ENCODE assay signal across 9 cellular contexts in the genomic region with DNA sequence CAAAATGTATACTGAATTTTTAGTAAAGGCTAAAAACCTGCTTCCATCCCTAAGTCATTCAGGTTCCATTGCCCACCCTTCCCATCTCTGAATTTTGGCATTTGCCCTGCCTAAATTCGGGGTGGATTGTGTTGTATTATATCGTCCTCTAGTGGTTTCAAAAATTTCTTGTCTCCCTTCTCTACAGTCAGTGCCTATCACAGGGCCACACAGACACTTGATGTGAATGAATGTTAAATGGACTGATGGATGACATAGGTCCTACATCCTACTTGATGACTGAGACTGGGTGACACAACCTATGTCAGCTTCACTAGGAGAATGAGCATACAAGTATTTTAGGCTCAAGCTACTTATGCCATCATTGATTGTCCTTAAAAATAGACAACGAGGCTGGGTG. TPM values are rescaled to one million over a fixed set of nuclear protein-coding genes. Genes with fewer than 3 reads are reported as not detected.
DNase-seq lines count a peak whose midpoint lies in the region; ATAC-seq and TF ChIP-seq lines count a peak whose summit lies in the region.
"Had no signal": no experiment of that assay in that cellular context is flagged by ENCODE, and none has a peak within 500 bp of the region (broad histone marks: within the 10 kb centered on the region; RNA-seq: fewer than 3 reads in every experiment).

No MANE protein-coding gene starts in this region.

- no peak overlapping the region for H3K27ac ChIP-seq in OCI-LY3 (ENCODE audit: low read length)

- no peak overlapping the region for H3K4me2 ChIP-seq in OCI-LY3 (ENCODE audit: low read length)

- no peaks in the 10 kb centered on the region for H3K36me3 ChIP-seq in OCI-LY3 (replicated peaks; ENCODE audit: low read depth, low read length)
- H3K36me3 ChIP-seq in MG63, result no peaks in the 10 kb centered on the region

- TF ChIP-seq CTCF in OCI-LY3 (IDR thresholded peaks at IDR 0.05; ENCODE audit: low read depth, low read length) (peak; percentile 51), epithelial cell of proximal tubule (conservative IDR thresholded peaks at IDR 0.05; ENCODE audit: low read depth, low read length) (peak; percentile 42)

- H3K9ac ChIP-seq in OCI-LY3 (ENCODE audit: low read length), result no peak overlapping the region

- H4K20me1 ChIP-seq in OCI-LY3 (ENCODE audit: insufficient read depth, low read length), result no peaks in the 10 kb centered on the region

- ATAC-seq in stimulated activated naive CD8-positive, alpha-beta T cell treated with anti-CD3 and anti-CD28 coated beads, Interleukin-15, Interleukin-2, amounts not matched to agents 100 U/mL and 50 U/mL, for 24 hours, result peak; percentile 52
- no peak for ATAC-seq in HG03097 (IDR thresholded peaks at IDR 0.05; ENCODE audit: low FRiP score, unreplicated experiment)
- ATAC-seq in GM18502 (IDR thresholded peaks at IDR 0.05; ENCODE audit: poor library complexity, unreplicated experiment), result no peak

- DNase-seq in SIG-M5 treated with dmso at 0.1 percent for 504 hours (lab: John Stamatoyannopoulos, UW; ENCODE audit: unreplicated experiment), result peak; percentile 59
- DNase-seq in SIG-M5 (lab: John Stamatoyannopoulos, UW), result no peak
- DNase-seq in epithelial cell of proximal tubule (ENCODE audit: low read depth), result no peak
- no peak for DNase-seq in stimulated activated naive CD8-positive, alpha-beta T cell treated with anti-CD3 and anti-CD28 coated beads, Interleukin-15, Interleukin-2, amounts not matched to agents 100 U/mL and 50 U/mL, for 24 hours
- no peak for DNase-seq in MG63
- DNase-seq: activated CD4-positive, alpha-beta T cell treated with anti-CD3 and anti-CD28 coated beads for 4 hours had no signal

- H3K4me3 ChIP-seq in OCI-LY3 (ENCODE audit: low read length) (no peak overlapping the region), epithelial cell of proximal tubule (ENCODE audit: low read depth, low read length) (no peak overlapping the region), MG63 (no peak overlapping the region)

- no peaks in the 10 kb centered on the region for H3K79me2 ChIP-seq in OCI-LY3 (ENCODE audit: low read length)

- no peaks in the 10 kb centered on the region; the same call in 1 of the 2 replicates for H3K27me3 ChIP-seq in OCI-LY3 (ENCODE audit: low read depth, low read length)
- H3K27me3 ChIP-seq in MG63, result no peaks in the 10 kb centered on the region

- H2AFZ ChIP-seq in OCI-LY3 (ENCODE audit: low read depth, low read length), result no peak overlapping the region

- no peaks in the 10 kb centered on the region for H3K9me3 ChIP-seq in OCI-LY3 (ENCODE audit: insufficient read depth, low read length)
- no peaks in the 10 kb centered on the region for H3K9me3 ChIP-seq in MG63

- peaks cover 4% of the 10 kb centered on the region; the same call in 1 of the 2 replicates for H3K4me1 ChIP-seq in OCI-LY3 (ENCODE audit: low read length)

RNA-seq across cellular contexts. Expression of a gene that starts 45.6 kb away (rescaled TPM):
- 31.2 and 53.5 TPM in 2 replicates for total RNA-seq in epithelial cell of proximal tubule
- total RNA-seq in MG63 (2014; rRNA removed; shearing (Covaris generic); ENCODE audit: low replicate concordance), result 38.4 and 40.8 TPM in 2 replicates
